In genomic region chr4:6561706-6562371, GRCh38 we compare ENCODE assay signal across 23 cellular contexts. TPM values are rescaled to one million over a fixed set of nuclear protein-coding genes. Genes with fewer than 3 reads are reported as not detected.
DNase-seq lines count a peak whose midpoint lies in the region; ATAC-seq lines count a peak whose summit lies in the region.
"Had no signal": no experiment of that assay in that cellular context is flagged by ENCODE, and none has a peak within 500 bp of the region (broad histone marks: within the 10 kb centered on the region; RNA-seq: fewer than 3 reads in every experiment).

No MANE protein-coding gene starts in this region.

- peak overlapping the region; percentile 12 to 55 (median 45) for H3K4me3 Mint-ChIP-seq in CD8-positive, alpha-beta memory T cell
- H3K4me3 Mint-ChIP-seq in immature natural killer cell, result peak overlapping the region in 3 of 5 donors; percentile 12 to 51 (median 43)
- H3K4me3 Mint-ChIP-seq in activated CD4-positive, alpha-beta T cell treated with anti-CD3 and anti-CD28 coated beads, Interleukin-2, amount 10 ng/mL, durations not matched to agents 7 days and 5 days, result no peak overlapping the region
- H3K4me3 Mint-ChIP-seq: activated B cell treated with CpG ODN at 0.5 μM for 24 hours; stimulated activated naive B cell treated with anti-CD40 and anti-IgM and Interleukin-4, amounts not matched to agents 10 μg/mL and 1 μg/mL and 100 μg/mL, for 72 hours; T-helper 2 cell treated with Interferon-gamma antibody and Interleukin-4, amounts not matched to agents 5 μg/mL and 100 μg/mL, for 36 hours had no signal

- peak overlapping the region in 1 of 8 donors; percentile 55 for H3K27ac Mint-ChIP-seq in CD8-positive, alpha-beta memory T cell
- H3K27ac Mint-ChIP-seq in immature natural killer cell, result no peak overlapping the region
- no peak overlapping the region for H3K27ac Mint-ChIP-seq in activated CD4-positive, alpha-beta T cell treated with anti-CD3 and anti-CD28 coated beads, Interleukin-2, amount 10 ng/mL, durations not matched to agents 7 days and 5 days
- H3K27ac Mint-ChIP-seq: activated B cell treated with CpG ODN at 0.5 μM for 24 hours; stimulated activated naive B cell treated with anti-CD40 and anti-IgM and Interleukin-4, amounts not matched to agents 10 μg/mL and 1 μg/mL and 100 μg/mL, for 72 hours; T-helper 2 cell treated with Interferon-gamma antibody and Interleukin-4, amounts not matched to agents 5 μg/mL and 100 μg/mL, for 36 hours had no signal

- H3K36me3 ChIP-seq in BLaER1 treated with 17β-estradiol and CSF1 and Interleukin-3, amounts not matched to agents 10 nM and 100 nM, result no peaks in the 10 kb centered on the region
- no peaks in the 10 kb centered on the region for H3K36me3 ChIP-seq in CD8-positive, alpha-beta memory T cell (ENCODE audit: insufficient read depth, low read length)
- H3K36me3 ChIP-seq: colonic mucosa, right atrium auricular region, SJSA1 had no signal

- peaks cover 0 to 17% (median 9%) of the 10 kb centered on the region in 11 experiments; a peak in 16 of 22 replicates for H3K9me3 ChIP-seq in BLaER1 treated with 17β-estradiol and CSF1 and Interleukin-3, amounts not matched to agents 10 nM and 100 nM (replicated peaks in 1 of 11)
- no peaks in the 10 kb centered on the region for H3K9me3 ChIP-seq in CD8-positive, alpha-beta memory T cell (ENCODE audit: low read length)
- H3K9me3 ChIP-seq: colonic mucosa, right atrium auricular region, SJSA1 had no signal

- ATAC-seq in HG03460 (IDR thresholded peaks at IDR 0.05; ENCODE audit: unreplicated experiment) (no peak), GM21529 (IDR thresholded peaks at IDR 0.05; ENCODE audit: unreplicated experiment) (no peak)
- ATAC-seq: GM12878; stimulated activated naive B cell treated with anti-CD40 and anti-IgM and Interleukin-4, amounts not matched to agents 10 μg/mL and 1 μg/mL and 100 μg/mL, for 72 hours had no signal

- peaks cover 38 to 74% of the 10 kb centered on the region in 2 donors for H3K27me3 Mint-ChIP-seq in CD8-positive, alpha-beta memory T cell
- H3K27me3 Mint-ChIP-seq in immature natural killer cell (ENCODE audit: low read depth in 3 of 3), result peaks cover 18 to 38% (median 22%) of the 10 kb centered on the region in 3 donors
- peaks cover 67% of the 10 kb centered on the region for H3K27me3 Mint-ChIP-seq in activated CD4-positive, alpha-beta T cell treated with anti-CD3 and anti-CD28 coated beads, Interleukin-2, amount 10 ng/mL, durations not matched to agents 7 days and 5 days

- no peak overlapping the region for H3K4me3 ChIP-seq in BLaER1 treated with 17β-estradiol and CSF1 and Interleukin-3, amounts not matched to agents 10 nM and 100 nM
- H3K4me3 ChIP-seq in CD8-positive, alpha-beta memory T cell (ENCODE audit: low read length), result no peak overlapping the region
- H3K4me3 ChIP-seq: colonic mucosa, GM12878, hepatocyte, SJSA1 had no signal

- H3K4me2 ChIP-seq in BLaER1 treated with 17β-estradiol and CSF1 and Interleukin-3, amounts not matched to agents 10 nM and 100 nM, result peak overlapping the region in 9 of 11 experiments; percentile 10 to 45 (median 25); a peak in 11 of 22 replicates

- H3K27ac ChIP-seq in BLaER1 treated with 17β-estradiol and CSF1 and Interleukin-3, amounts not matched to agents 10 nM and 100 nM, result no peak overlapping the region
- no peak overlapping the region for H3K27ac ChIP-seq in CD8-positive, alpha-beta memory T cell (ENCODE audit: low read depth, low read length)
- H3K27ac ChIP-seq: colonic mucosa, hepatocyte, right atrium auricular region, SJSA1 had no signal

- H3K9me3 Mint-ChIP-seq in CD8-positive, alpha-beta memory T cell, result no peaks in the 10 kb centered on the region
- H3K9me3 Mint-ChIP-seq in immature natural killer cell, result no peaks in the 10 kb centered on the region
- peaks cover 3% of the 10 kb centered on the region for H3K9me3 Mint-ChIP-seq in activated CD4-positive, alpha-beta T cell treated with anti-CD3 and anti-CD28 coated beads, Interleukin-2, amount 10 ng/mL, durations not matched to agents 7 days and 5 days
- H3K9me3 Mint-ChIP-seq: activated B cell treated with CpG ODN at 0.5 μM for 24 hours; T-helper 2 cell treated with Interferon-gamma antibody and Interleukin-4, amounts not matched to agents 5 μg/mL and 100 μg/mL, for 36 hours had no signal

- DNase-seq in CD8-positive, alpha-beta memory T cell, result no peak
- DNase-seq in amniotic epithelial cell (ENCODE audit: low read depth) (peak; percentile 22), immature natural killer cell (no peak)
- no peak for DNase-seq in activated CD4-positive, alpha-beta T cell treated with anti-CD3 and anti-CD28 coated beads, Interleukin-2, amount 10 ng/mL, durations not matched to agents 7 days and 5 days
- no peak for DNase-seq in activated CD4-positive, CD25-positive, alpha-beta regulatory T cell treated with anti-CD3 and anti-CD28 coated beads, Interleukin-2, amount 50 U/mL, for 72 hours
- DNase-seq: activated B cell treated with CpG ODN at 0.5 μM for 24 hours; activated CD8-positive, alpha-beta memory T cell treated with anti-CD3 and anti-CD28 coated beads for 24 hours; colonic mucosa; DMS 273 treated with DMSO at 0.1 percent for 48 hours; GF-D8; mesenchymal stem cell; NCI-H187 treated with DMSO at 0.1 percent for 48 hours; NCI-H524 treated with DMSO at 0.1 percent for 48 hours; OCI-M1; stimulated activated naive B cell treated with anti-CD40 and anti-IgM and Interleukin-4, amounts not matched to agents 10 μg/mL and 1 μg/mL and 100 μg/mL, for 72 hours had no signal

- CTCF ChIA-PET in CD8-positive, alpha-beta memory T cell (lab: Charles Lee), result interaction anchor here (1.2 to 1.3 kb wide), 2 partner anchors 12 to 14 kb away, joined by 3 read pairs; no protein-coding TSS in a partner anchor
- CTCF ChIA-PET in activated CD4-positive, alpha-beta T cell treated with anti-CD3 and anti-CD28 coated beads, Interleukin-2, amount 10 ng/mL, durations not matched to agents 7 days and 5 days (lab: Charles Lee), result interaction anchor here (2.6 to 3.5 kb wide), 2 partner anchors 13 to 15 kb away, joined by 6 to 12 read pairs; partner anchors contain the start of gene MAN2B2

- H3K4me1 ChIP-seq in BLaER1 treated with 17β-estradiol and CSF1 and Interleukin-3, amounts not matched to agents 10 nM and 100 nM, result peaks cover 10 to 39% (median 33%) of the 10 kb centered on the region in 10 experiments; a peak in 19 of 20 replicates
- no peaks in the 10 kb centered on the region for H3K4me1 ChIP-seq in CD8-positive, alpha-beta memory T cell (ENCODE audit: insufficient read depth, low read length)
- H3K4me1 ChIP-seq: colonic mucosa had no signal

- POLR2A ChIA-PET in CD8-positive, alpha-beta memory T cell (lab: Charles Lee), result no interaction called here
- POLR2A ChIA-PET in activated CD4-positive, alpha-beta T cell treated with anti-CD3 and anti-CD28 coated beads, Interleukin-2, amount 10 ng/mL, durations not matched to agents 7 days and 5 days (lab: Charles Lee), result no interaction called here

- H4K20me1 ChIP-seq in BLaER1 treated with 17β-estradiol and CSF1 and Interleukin-3, amounts not matched to agents 10 nM and 100 nM, result peaks cover 0 to 9% (median 0%) of the 10 kb centered on the region in 11 experiments; a peak in 5 of 22 replicates

- peaks cover 10 to 22% (median 10%) of the 10 kb centered on the region in 3 donors for H3K4me1 Mint-ChIP-seq in CD8-positive, alpha-beta memory T cell
- H3K4me1 Mint-ChIP-seq in immature natural killer cell, result peaks cover 6 to 10% of the 10 kb centered on the region in 2 donors
- peaks cover 16% of the 10 kb centered on the region for H3K4me1 Mint-ChIP-seq in activated CD4-positive, alpha-beta T cell treated with anti-CD3 and anti-CD28 coated beads, Interleukin-2, amount 10 ng/mL, durations not matched to agents 7 days and 5 days

- H3K27me3 ChIP-seq in BLaER1 treated with 17β-estradiol and CSF1 and Interleukin-3, amounts not matched to agents 10 nM and 100 nM, result no peaks in the 10 kb centered on the region
- H3K27me3 ChIP-seq in CD8-positive, alpha-beta memory T cell (ENCODE audit: insufficient read depth, low read length, poor library complexity, severe bottlenecking), result peaks cover 24% of the 10 kb centered on the region

- peaks cover 0 to 6% (median 0%) of the 10 kb centered on the region in 3 donors for H3K36me3 Mint-ChIP-seq in CD8-positive, alpha-beta memory T cell
- no peaks in the 10 kb centered on the region for H3K36me3 Mint-ChIP-seq in immature natural killer cell
- no peaks in the 10 kb centered on the region for H3K36me3 Mint-ChIP-seq in activated CD4-positive, alpha-beta T cell treated with anti-CD3 and anti-CD28 coated beads, Interleukin-2, amount 10 ng/mL, durations not matched to agents 7 days and 5 days (ENCODE audit: low read depth)

- no peak overlapping the region for H3K9ac ChIP-seq in BLaER1 treated with 17β-estradiol and CSF1 and Interleukin-3, amounts not matched to agents 10 nM and 100 nM

RNA-seq across cellular contexts. Expression of gene MAN2B2, which starts 13.2 kb away (rescaled TPM):
- total RNA-seq in CD8-positive, alpha-beta memory T cell, result 10 to 100 TPM; 17.5 to 18.3 TPM
- polyA plus RNA-seq in CD8-positive, alpha-beta memory T cell, result 33.5 TPM
- 10 to 100 TPM; 12.9 to 34.9 (median 15.3) TPM for polyA plus RNA-seq in immature natural killer cell
- total RNA-seq in activated CD4-positive, alpha-beta T cell treated with anti-CD3 and anti-CD28 coated beads, Interleukin-2, amount 10 ng/mL, durations not matched to agents 7 days and 5 days, result 10 to 100 TPM; 36.1 to 36.7 TPM
